Comparison of ENCODE assay signal across 19 cellular contexts in genomic region chr13:92572190-92572589, GRCh38.
"Had no signal": no experiment of that assay in that cellular context is flagged by ENCODE, and none has a peak within 500 bp of the region (broad histone marks: within the 10 kb centered on the region; RNA-seq: fewer than 3 reads in every experiment).

No MANE protein-coding gene starts in this region.

- DNase-seq: dorsolateral prefrontal cortex; effector CD4-positive, alpha-beta T cell; foreskin fibroblast; gastrocnemius medialis; head of caudate nucleus; left cardiac atrium; mesenchymal stem cell; mucosa of descending colon; naive B cell; right lobe of liver; small intestine; stimulated activated CD4-positive, alpha-beta T cell treated with anti-CD3 and anti-CD28 coated beads, Interleukin-15, amount 100 ng/mL, for 24 hours; stimulated activated CD4-positive, alpha-beta T cell treated with anti-CD3 and anti-CD28 coated beads, Interleukin-2, amount 100 ng/mL, for 48 hours; stimulated activated naive B cell treated with anti-CD40 and anti-IgM and Interleukin-4, amounts not matched to agents 10 μg/mL and 1 μg/mL and 100 μg/mL, for 72 hours; upper lobe of left lung had no signal

- FAIRE-seq: urothelium cell line had no signal

- ATAC-seq: esophagus mucosa; gastrocnemius medialis; left cardiac atrium; left lung; mucosa of descending colon; natural killer cell treated with Interleukin-12 subunit alpha and Interleukin-12 subunit beta and Interleukin-15 and Interleukin-18, amount 100 ng/mL, for 72 hours; right lobe of liver; stimulated activated naive B cell treated with anti-CD40 and anti-IgM and Interleukin-4, amounts not matched to agents 10 μg/mL and 1 μg/mL and 100 μg/mL, for 72 hours had no signal
